Comparison of ENCODE assay signal across 25 cellular contexts in the genomic region with DNA sequence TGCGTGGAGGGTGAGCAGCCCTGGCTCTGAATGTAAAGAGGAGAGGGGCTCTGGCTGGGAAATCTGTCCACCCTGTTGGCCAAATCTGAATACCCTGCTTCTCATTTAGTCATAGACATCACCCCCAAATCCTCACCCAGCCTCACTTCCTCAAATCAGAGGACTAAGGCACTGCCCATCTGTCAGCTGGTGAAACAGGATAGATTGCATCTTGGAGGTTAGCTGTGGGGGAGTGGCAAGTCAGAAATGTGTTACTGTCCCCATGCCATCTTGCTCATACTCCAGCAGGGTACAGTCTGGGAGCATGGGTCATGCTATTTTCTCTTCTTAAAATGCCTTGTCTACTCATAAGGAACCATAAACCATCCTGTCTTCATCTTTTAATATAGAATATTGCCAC. TPM values are rescaled to one million over a fixed set of nuclear protein-coding genes. Genes with fewer than 3 reads are reported as not detected.
DNase-seq lines count a peak whose midpoint lies in the region; ATAC-seq and TF ChIP-seq lines count a peak whose summit lies in the region.
"Had no signal": no experiment of that assay in that cellular context is flagged by ENCODE, and none has a peak within 500 bp of the region (broad histone marks: within the 10 kb centered on the region; RNA-seq: fewer than 3 reads in every experiment).

No MANE protein-coding gene starts in this region.

- peaks cover 0 to 9% of the 10 kb centered on the region in 2 donors for H3K4me1 ChIP-seq in left lung
- H3K4me1 ChIP-seq: BE2C, gastroesophageal sphincter, tibial artery had no signal

- H3K27me3 Mint-ChIP-seq in stimulated activated memory B cell treated with anti-CD40 and anti-IgM and Interleukin-4, amounts not matched to agents 10 μg/mL and 1 μg/mL and 100 μg/mL, for 72 hours: no peaks in the 10 kb centered on the region
- peaks cover 47% of the 10 kb centered on the region for H3K27me3 Mint-ChIP-seq in activated naive CD4-positive, alpha-beta T cell treated with anti-CD3 and anti-CD28 coated beads, Interleukin-2, amount 10 ng/mL, durations not matched to agents 7 days and 5 days

- no peaks in the 10 kb centered on the region for H3K27me3 ChIP-seq in left lung

- no peak overlapping the region for H3K4me3 Mint-ChIP-seq in stimulated activated memory B cell treated with anti-CD40 and anti-IgM and Interleukin-4, amounts not matched to agents 10 μg/mL and 1 μg/mL and 100 μg/mL, for 72 hours
- H3K4me3 Mint-ChIP-seq in activated naive CD4-positive, alpha-beta T cell treated with anti-CD3 and anti-CD28 coated beads, Interleukin-2, amount 10 ng/mL, durations not matched to agents 7 days and 5 days: no peak overlapping the region
- H3K4me3 Mint-ChIP-seq: activated CD4-positive, alpha-beta T cell treated with anti-CD3 and anti-CD28 coated beads, Interleukin-2, amount 10 ng/mL, durations not matched to agents 7 days and 5 days; activated CD8-positive, alpha-beta memory T cell treated with anti-CD3 and anti-CD28 coated beads, Interleukin-2, amount 10 ng/mL, durations not matched to agents 7 days and 5 days; activated naive CD8-positive, alpha-beta T cell; activated T-helper 1 cell treated with anti-CD3 and anti-CD28 coated beads, Interleukin-12 subunit alpha, Interleukin-12 subunit beta, Interleukin-2, Interleukin-4 antibody, amounts not matched to agents 30 ng/mL and 10 ng/mL and 1 ng/mL, durations not matched to agents 14 hours and 24 hours and 36 hours; central memory CD8-positive, alpha-beta T cell; stimulated activated naive CD8-positive, alpha-beta T cell treated with anti-CD3 and anti-CD28 coated beads, Interleukin-15, amount 100 ng/mL, for 72 hours; T-helper 1 cell treated with Interleukin-12 subunit alpha and Interleukin-12 subunit beta and Interleukin-4 antibody, amounts not matched to agents 30 μg/mL and 1 μg/mL, for 36 hours had no signal

- no peaks in the 10 kb centered on the region for H3K9me3 ChIP-seq in left lung
- H3K9me3 ChIP-seq: BE2C, gastroesophageal sphincter, tibial artery had no signal

- H3K4me1 Mint-ChIP-seq in stimulated activated memory B cell treated with anti-CD40 and anti-IgM and Interleukin-4, amounts not matched to agents 10 μg/mL and 1 μg/mL and 100 μg/mL, for 72 hours: peaks cover 6% of the 10 kb centered on the region
- H3K4me1 Mint-ChIP-seq in activated naive CD4-positive, alpha-beta T cell treated with anti-CD3 and anti-CD28 coated beads, Interleukin-2, amount 10 ng/mL, durations not matched to agents 7 days and 5 days: no peaks in the 10 kb centered on the region
- H3K4me1 Mint-ChIP-seq: activated CD4-positive, alpha-beta T cell treated with anti-CD3 and anti-CD28 coated beads, Interleukin-2, amount 10 ng/mL, durations not matched to agents 7 days and 5 days; activated CD8-positive, alpha-beta memory T cell treated with anti-CD3 and anti-CD28 coated beads, Interleukin-2, amount 10 ng/mL, durations not matched to agents 7 days and 5 days; central memory CD8-positive, alpha-beta T cell; stimulated activated naive CD8-positive, alpha-beta T cell treated with anti-CD3 and anti-CD28 coated beads, Interleukin-15, amount 100 ng/mL, for 72 hours had no signal

- no peak overlapping the region for H3K27ac Mint-ChIP-seq in stimulated activated memory B cell treated with anti-CD40 and anti-IgM and Interleukin-4, amounts not matched to agents 10 μg/mL and 1 μg/mL and 100 μg/mL, for 72 hours
- H3K27ac Mint-ChIP-seq in activated naive CD4-positive, alpha-beta T cell treated with anti-CD3 and anti-CD28 coated beads, Interleukin-2, amount 10 ng/mL, durations not matched to agents 7 days and 5 days: no peak overlapping the region
- H3K27ac Mint-ChIP-seq: activated CD4-positive, alpha-beta T cell treated with anti-CD3 and anti-CD28 coated beads, Interleukin-2, amount 10 ng/mL, durations not matched to agents 7 days and 5 days; activated CD8-positive, alpha-beta memory T cell treated with anti-CD3 and anti-CD28 coated beads, Interleukin-2, amount 10 ng/mL, durations not matched to agents 7 days and 5 days; activated naive CD8-positive, alpha-beta T cell; activated T-helper 1 cell treated with anti-CD3 and anti-CD28 coated beads, Interleukin-12 subunit alpha, Interleukin-12 subunit beta, Interleukin-2, Interleukin-4 antibody, amounts not matched to agents 30 ng/mL and 10 ng/mL and 1 ng/mL, durations not matched to agents 14 hours and 24 hours and 36 hours; stimulated activated naive CD8-positive, alpha-beta T cell treated with anti-CD3 and anti-CD28 coated beads, Interleukin-15, amount 100 ng/mL, for 72 hours; T-helper 1 cell treated with Interleukin-12 subunit alpha and Interleukin-12 subunit beta and Interleukin-4 antibody, amounts not matched to agents 30 μg/mL and 1 μg/mL, for 36 hours had no signal

- intact Hi-C loops in left lung (cut with DNase I): no loop called here

- CTCF ChIA-PET in activated naive CD4-positive, alpha-beta T cell treated with anti-CD3 and anti-CD28 coated beads, Interleukin-2, amount 10 ng/mL, durations not matched to agents 7 days and 5 days (lab: Charles Lee): no interaction called here

- H3K9me3 Mint-ChIP-seq in stimulated activated memory B cell treated with anti-CD40 and anti-IgM and Interleukin-4, amounts not matched to agents 10 μg/mL and 1 μg/mL and 100 μg/mL, for 72 hours: no peaks in the 10 kb centered on the region
- H3K9me3 Mint-ChIP-seq in activated naive CD4-positive, alpha-beta T cell treated with anti-CD3 and anti-CD28 coated beads, Interleukin-2, amount 10 ng/mL, durations not matched to agents 7 days and 5 days: no peaks in the 10 kb centered on the region
- H3K9me3 Mint-ChIP-seq: activated CD4-positive, alpha-beta T cell treated with anti-CD3 and anti-CD28 coated beads, Interleukin-2, amount 10 ng/mL, durations not matched to agents 7 days and 5 days; activated T-helper 1 cell treated with anti-CD3 and anti-CD28 coated beads, Interleukin-12 subunit alpha, Interleukin-12 subunit beta, Interleukin-2, Interleukin-4 antibody, amounts not matched to agents 30 ng/mL and 10 ng/mL and 1 ng/mL, durations not matched to agents 14 hours and 24 hours and 36 hours; central memory CD8-positive, alpha-beta T cell; stimulated activated naive CD8-positive, alpha-beta T cell treated with anti-CD3 and anti-CD28 coated beads, Interleukin-15, amount 100 ng/mL, for 72 hours; T-helper 1 cell treated with Interleukin-12 subunit alpha and Interleukin-12 subunit beta and Interleukin-4 antibody, amounts not matched to agents 30 μg/mL and 1 μg/mL, for 36 hours had no signal

- no peak overlapping the region for H3K27ac ChIP-seq in left lung
- H3K27ac ChIP-seq: gastroesophageal sphincter, tibial artery, WERI-Rb-1 had no signal

- H3K36me3 Mint-ChIP-seq in stimulated activated memory B cell treated with anti-CD40 and anti-IgM and Interleukin-4, amounts not matched to agents 10 μg/mL and 1 μg/mL and 100 μg/mL, for 72 hours: no peaks in the 10 kb centered on the region
- no peaks in the 10 kb centered on the region for H3K36me3 Mint-ChIP-seq in activated naive CD4-positive, alpha-beta T cell treated with anti-CD3 and anti-CD28 coated beads, Interleukin-2, amount 10 ng/mL, durations not matched to agents 7 days and 5 days
- H3K36me3 Mint-ChIP-seq: activated CD8-positive, alpha-beta memory T cell treated with anti-CD3 and anti-CD28 coated beads, Interleukin-2, amount 10 ng/mL, durations not matched to agents 7 days and 5 days; activated naive CD8-positive, alpha-beta T cell had no signal

- no peaks in the 10 kb centered on the region for H3K36me3 ChIP-seq in left lung
- H3K36me3 ChIP-seq: BE2C, gastroesophageal sphincter, tibial artery, WERI-Rb-1 had no signal

- peak; percentile 47 for DNase-seq in SIG-M5 treated with dmso at 0.1 percent for 504 hours (lab: John Stamatoyannopoulos, UW; ENCODE audit: unreplicated experiment)
- DNase-seq in SIG-M5 (lab: John Stamatoyannopoulos, UW): no peak
- DNase-seq in OCI-M1 (lab: John Stamatoyannopoulos, UW): peak; percentile 64
- no peak for DNase-seq in left lung
- DNase-seq in AG08395 (ENCODE audit: low spot score): no peak
- no peak for DNase-seq in activated naive CD4-positive, alpha-beta T cell treated with anti-CD3 and anti-CD28 coated beads, Interleukin-2, amount 10 ng/mL, durations not matched to agents 7 days and 5 days
- DNase-seq: activated CD4-positive, alpha-beta T cell treated with anti-CD3 and anti-CD28 coated beads, Interleukin-2, amount 10 ng/mL, durations not matched to agents 7 days and 5 days; activated CD8-positive, alpha-beta memory T cell treated with anti-CD3 and anti-CD28 coated beads, Interleukin-2, amount 10 ng/mL, durations not matched to agents 7 days and 5 days; BE2C; effector CD4-positive, alpha-beta T cell; kidney; mammary epithelial cell; occipital lobe; SHP77; stimulated activated CD4-positive, alpha-beta T cell treated with anti-CD3 and anti-CD28 coated beads, Interleukin-4, amount 100 ng/mL, for 24 hours; stimulated activated naive CD8-positive, alpha-beta T cell treated with anti-CD3 and anti-CD28 coated beads, Interleukin-15, amount 100 ng/mL, for 72 hours; tibial artery; WERI-Rb-1 had no signal

- H3K4me3 ChIP-seq in left lung: no peak overlapping the region
- H3K4me3 ChIP-seq: gastroesophageal sphincter, tibial artery had no signal

- no peak for TF ChIP-seq CTCF in left lung (IDR thresholded peaks at IDR 0.05)

- peak; percentile 37 for ATAC-seq in left lung
- ATAC-seq in stimulated activated memory B cell treated with anti-CD40 and anti-IgM and Interleukin-4, amounts not matched to agents 10 μg/mL and 1 μg/mL and 100 μg/mL, for 72 hours: no peak
- no peak for ATAC-seq in HG03280 (IDR thresholded peaks at IDR 0.05; ENCODE audit: unreplicated experiment)
- ATAC-seq: activated CD8-positive, alpha-beta memory T cell treated with anti-CD3 and anti-CD28 coated beads, Interleukin-2, amount 10 ng/mL, durations not matched to agents 7 days and 5 days; gastroesophageal sphincter; stimulated activated naive CD8-positive, alpha-beta T cell treated with anti-CD3 and anti-CD28 coated beads, Interleukin-15, amount 100 ng/mL, for 72 hours had no signal

RNA-seq across cellular contexts. Expression of a gene that starts 9.5 kb away (rescaled TPM):
- total RNA-seq in left lung: 10 to 100 TPM; 15.3 to 18.5 TPM

Comparison
In these comparisons a context has a peak if more than half of its experiments do, and no peak if none do; other contexts are left out.
1. DNase-seq: peak in SIG-M5 treated with dmso at 0.1 percent for 504 hours (single experiment) and OCI-M1 (single experiment); none in SIG-M5 (single experiment), left lung (0 of 2), AG08395 (single experiment) and activated naive CD4-positive, alpha-beta T cell treated with anti-CD3 and anti-CD28 coated beads, Interleukin-2, amount 10 ng/mL, durations not matched to agents 7 days and 5 days (single experiment).